ENCODE assay signal across 18 cellular contexts in the genomic region with DNA sequence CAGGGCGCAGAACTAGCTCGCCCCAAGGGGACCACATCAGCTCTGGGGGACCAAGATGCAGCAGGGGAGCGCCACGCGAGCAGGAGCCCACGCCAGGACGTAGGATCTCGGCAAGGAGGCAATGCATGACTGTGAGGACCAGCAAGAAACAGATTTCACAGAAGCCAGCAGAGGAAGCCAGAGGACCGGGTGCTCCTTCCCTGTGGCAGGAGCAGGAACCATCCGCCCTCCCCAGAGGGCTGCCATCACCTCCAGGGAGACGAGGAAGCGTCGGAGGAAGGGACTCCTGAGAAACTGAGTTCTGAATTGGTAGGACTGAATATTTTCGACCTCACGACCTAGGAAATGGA. TPM values are rescaled to one million over a fixed set of nuclear protein-coding genes. Genes with fewer than 3 reads are reported as not detected.
"Had no signal": no experiment of that assay in that cellular context is flagged by ENCODE, and none has a peak within 500 bp of the region (broad histone marks: within the 10 kb centered on the region; RNA-seq: fewer than 3 reads in every experiment).

No MANE protein-coding gene starts in this region.

- H3K36me3 ChIP-seq: suprapubic skin, upper lobe of right lung, WERI-Rb-1 had no signal

- H3K4me3 ChIP-seq: suprapubic skin, upper lobe of right lung had no signal

- H3K27me3 ChIP-seq: suprapubic skin, upper lobe of right lung had no signal

- H3K27ac ChIP-seq: epithelial cell of prostate, suprapubic skin, upper lobe of right lung, WERI-Rb-1 had no signal

- DNase-seq: activated CD4-positive, alpha-beta T cell treated with anti-CD3 and anti-CD28 coated beads for 36 hours; activated CD8-positive, alpha-beta T cell treated with anti-CD3 and anti-CD28 coated beads for 36 hours; activated gamma-delta T cell treated with Interleukin-2 at 50 U/mL for 16 hours; activated T-cell treated with anti-CD3 and anti-CD28 coated beads, Interleukin-2, amount 50 U/mL, for 48 hours; amygdala; dermis blood vessel endothelial cell; effector memory CD8-positive, alpha-beta T cell; foreskin melanocyte; head of caudate nucleus; left colon; natural killer cell; posterior cingulate gyrus; upper lobe of right lung; WERI-Rb-1 had no signal

- H3K4me1 ChIP-seq: upper lobe of right lung had no signal

- ATAC-seq: activated CD4-positive, alpha-beta T cell treated with anti-CD3 and anti-CD28 coated beads for 36 hours; activated CD8-positive, alpha-beta T cell treated with anti-CD3 and anti-CD28 coated beads for 36 hours; effector memory CD8-positive, alpha-beta T cell; left colon; natural killer cell; upper lobe of right lung had no signal

- H3K9me3 ChIP-seq: suprapubic skin, upper lobe of right lung had no signal

RNA-seq across cellular contexts. Expression of gene PNLDC1, which starts 37.0 kb away (rescaled TPM):
- total RNA-seq: cerebellum, dermis blood vessel endothelial cell, fibroblast of lung, left colon had no signal
- polyA plus RNA-seq: fibroblast of lung had no signal

RNA-seq across cellular contexts. Expression of gene MAS1, which starts 53.7 kb away (rescaled TPM):
- total RNA-seq: activated CD4-positive, alpha-beta T cell treated with anti-CD3 and anti-CD28 coated beads for 36 hours; activated CD8-positive, alpha-beta T cell treated with anti-CD3 and anti-CD28 coated beads for 36 hours; dermis blood vessel endothelial cell; fibroblast of lung; left colon; natural killer cell; suprapubic skin; upper lobe of right lung had no signal
- polyA plus RNA-seq: fibroblast of lung had no signal
